In the genomic region with DNA sequence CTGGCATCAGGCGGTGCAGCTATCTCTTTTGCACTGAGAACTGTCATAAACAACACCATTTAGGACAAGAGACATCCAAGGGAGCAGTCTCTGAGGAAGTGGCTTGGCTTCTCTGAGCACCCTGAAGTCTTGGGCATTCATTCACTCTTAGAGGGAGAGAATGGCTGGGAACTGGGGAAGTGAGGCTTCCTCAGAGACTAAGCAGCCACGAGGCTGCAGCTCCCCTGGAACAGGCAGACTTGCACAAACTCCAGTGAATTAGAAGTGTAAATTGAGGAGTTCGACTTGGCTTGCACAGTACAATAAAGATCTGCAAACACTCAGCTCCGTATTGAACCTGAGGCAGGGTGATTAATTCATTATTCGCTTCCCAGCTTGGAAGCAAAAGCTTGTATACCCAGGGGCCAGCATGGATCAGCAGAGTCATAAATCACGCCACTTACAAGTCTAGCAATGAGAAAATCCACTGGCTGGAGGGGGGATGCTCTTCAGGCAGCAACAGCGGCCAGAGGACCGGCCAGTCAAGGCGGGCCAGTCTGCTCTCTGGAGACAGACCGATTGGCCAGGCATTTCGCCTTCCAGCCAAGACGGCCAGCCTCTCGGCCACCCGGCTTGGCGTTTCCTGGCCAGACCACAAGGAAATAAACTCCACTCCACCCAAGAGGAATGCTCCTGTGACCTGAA, we compare ENCODE assay signal across 11 cellular contexts.
A peak's percentile ranks its signal among the peaks of the same experiment; 100 is the strongest.
DNase-seq lines count a peak whose midpoint lies in the region; ATAC-seq and TF ChIP-seq lines count a peak whose summit lies in the region.
"Had no signal": no experiment of that assay in that cellular context is flagged by ENCODE, and none has a peak within 500 bp of the region (broad histone marks: within the 10 kb centered on the region; RNA-seq: fewer than 3 reads in every experiment).

No MANE protein-coding gene starts in this region.

- ATAC-seq in HG03159 (IDR thresholded peaks at IDR 0.05; ENCODE audit: unreplicated experiment) = no peak
- ATAC-seq in GM21360 (IDR thresholded peaks at IDR 0.05; ENCODE audit: unreplicated experiment) = no peak
- ATAC-seq in HG02571 (IDR thresholded peaks at IDR 0.05; ENCODE audit: unreplicated experiment) = no peak
- ATAC-seq: activated T-cell treated with anti-CD3 and anti-CD28 coated beads, Interleukin-2, amount 50 U/mL, for 4 hours had no signal

- BruUV-seq in mammary epithelial cell (replicated peaks; lab: Mats Ljungman, UMichigan) = no TSS peak

- no peaks in the 10 kb centered on the region for H3K4me1 ChIP-seq in HAP-1
- no peaks in the 10 kb centered on the region for H3K4me1 ChIP-seq in mammary epithelial cell (ENCODE audit: insufficient read depth, low read length)

- DNase-seq in HAP-1 (ENCODE audit: low spot score in 2 of 2) (peak; percentile 30 to 34), mammary epithelial cell (no peak), left kidney (ENCODE audit: low read depth, low spot score) (peak; percentile 89), stromal cell of bone marrow (ENCODE audit: low read depth) (peak; percentile 88), GDM1 (lab: John Stamatoyannopoulos, UW) (no peak)
- DNase-seq: activated T-cell treated with anti-CD3 and anti-CD28 coated beads, Interleukin-2, amount 50 U/mL, for 4 hours; GF-D8; NCI-H2107 had no signal

- no peaks in the 10 kb centered on the region for H3K79me2 ChIP-seq in mammary epithelial cell (ENCODE audit: insufficient read depth, low read length)

- no peaks in the 10 kb centered on the region for H4K20me1 ChIP-seq in mammary epithelial cell (ENCODE audit: insufficient read depth, low read length)

- no peak overlapping the region for H3K27ac ChIP-seq in mammary epithelial cell (ENCODE audit: insufficient read depth, low read depth, low read length)

- in situ Hi-C loops in HAP-1 (cut with MboI; ENCODE audit: low sequenced_read_pairs) = no loop called here
- in situ Hi-C loops in mammary epithelial cell (cut with MboI; ENCODE audit: low sequenced_read_pairs in 2 of 2) = no loop called here

- no peaks in the 10 kb centered on the region for H3K9me3 ChIP-seq in HAP-1
- no peaks in the 10 kb centered on the region for H3K9me3 ChIP-seq in mammary epithelial cell (replicated peaks; ENCODE audit: insufficient read depth, low read length)

- 10% methylated on average over 15 of the region's 15 CpGs for WGBS in mammary epithelial cell (ENCODE audit: low coverage, missing lambda C conversion rate)

- H3K36me3 ChIP-seq in HAP-1 (replicated peaks) (no peaks in the 10 kb centered on the region), mammary epithelial cell (ENCODE audit: insufficient read depth, low read length) (no peaks in the 10 kb centered on the region)

- no peak overlapping the region for H3K9ac ChIP-seq in mammary epithelial cell (ENCODE audit: insufficient read depth, low read length)

- H3K4me3 ChIP-seq in HAP-1 (no peak overlapping the region), mammary epithelial cell (replicated peaks in 1 of 3; ENCODE audit: insufficient read depth in 1 of 3, low read depth in 2 of 3, low read length in 3 of 3) (no peak overlapping the region)

- CTCF ChIA-PET in mammary epithelial cell (lab: Charles Lee; ENCODE audit: low non-redundant PET) = no interaction called here

- dilution Hi-C loops in mammary epithelial cell (cut with HindIII; ENCODE audit: low sequenced_read_pairs) = no loop called here

- intact Hi-C loops in mammary epithelial cell (cut with micrococcal nuclease) = no loop called here

- peak overlapping the region; percentile 8 for H2AFZ ChIP-seq in mammary epithelial cell (ENCODE audit: low read depth, low read length)

- H3K27me3 ChIP-seq in HAP-1 (ENCODE audit: low read depth) (peaks cover 56% of the 10 kb centered on the region), mammary epithelial cell (ENCODE audit: insufficient read depth, low read length) (peaks cover 13% of the 10 kb centered on the region)

- TF ChIP-seq CTCF in mammary epithelial cell (conservative IDR thresholded peaks at IDR 0.05 in 1 of 2, IDR thresholded peaks at IDR 0.05 in 1 of 2; ENCODE audit: extremely low read depth in 1 of 2, insufficient read depth in 1 of 2, low read depth in 1 of 2, low read length in 2 of 2) = no peak

- H3K4me2 ChIP-seq in mammary epithelial cell (ENCODE audit: insufficient read depth, low read depth, low read length) = no peak overlapping the region

Comparison
In these comparisons a context has a peak if more than half of its experiments do, and no peak if none do; other contexts are left out.
1. DNase-seq: peak in HAP-1 (2 of 2), left kidney (single experiment) and stromal cell of bone marrow (single experiment); none in mammary epithelial cell (single experiment) and GDM1 (single experiment).